24 cellular contexts compared by ENCODE assay signal in the genomic region with DNA sequence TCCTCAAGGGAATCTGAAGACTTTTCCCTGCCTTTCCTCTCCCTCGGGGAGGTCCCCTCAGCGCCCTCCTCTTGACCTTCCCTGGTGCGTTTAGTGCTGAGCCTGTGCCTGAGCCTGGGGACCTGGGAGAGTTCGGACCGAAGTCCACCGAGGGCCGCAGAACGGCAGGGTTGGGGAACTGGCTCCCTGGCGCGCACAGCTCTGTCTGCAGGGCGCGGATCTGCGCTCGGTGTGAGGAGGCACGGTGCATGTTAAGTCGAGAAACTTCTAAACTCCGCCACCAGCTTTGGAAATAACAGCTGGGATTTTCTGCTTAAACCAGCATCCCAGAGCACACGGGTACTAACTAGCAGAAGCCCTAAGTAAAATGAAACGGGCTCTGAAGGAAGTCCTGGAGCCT. TPM values are rescaled to one million over a fixed set of nuclear protein-coding genes. Genes with fewer than 3 reads are reported as not detected.
DNase-seq lines count a peak whose midpoint lies in the region; ATAC-seq, FAIRE-seq and TF ChIP-seq lines count a peak whose summit lies in the region.
"Had no signal": no experiment of that assay in that cellular context is flagged by ENCODE, and none has a peak within 500 bp of the region (broad histone marks: within the 10 kb centered on the region; RNA-seq: fewer than 3 reads in every experiment).

No MANE protein-coding gene starts in this region.

- POLR2A ChIA-PET in H1 (lab: Charles Lee; ENCODE audit: partially characterized antibody): no interaction called here

- no peaks in the 10 kb centered on the region for H3K79me2 ChIP-seq in H1 (ENCODE audit: control insufficient read depth in 1 of 2, insufficient read depth in 2 of 2, low read length in 2 of 2)

- H2BK120ac ChIP-seq in H1 (replicated peaks; ENCODE audit: low read depth, low read length): no peak overlapping the region

- peaks cover 0 to 1% of the 10 kb centered on the region in 2 experiments for H4K20me1 ChIP-seq in H1 (replicated peaks in 1 of 2; ENCODE audit: control insufficient read depth in 1 of 2, insufficient read depth in 2 of 2, low read length in 2 of 2)

- H3K4me2 ChIP-seq in H1 (ENCODE audit: insufficient read depth in 1 of 2, low read depth in 2 of 2, low read length in 2 of 2): no peak overlapping the region
- H3K4me2 ChIP-seq: A549, SK-N-SH had no signal

- H3K56ac ChIP-seq in H1 (replicated peaks; ENCODE audit: insufficient read length, low read depth, low read length): no peak overlapping the region

- H4K5ac ChIP-seq in H1 (ENCODE audit: insufficient read length, low read depth, low read length): no peak overlapping the region

- no peak for FAIRE-seq in H1 (lab: Jason Lieb, UNC)
- FAIRE-seq in urothelium cell line (lab: Jason Lieb, UNC): peak; percentile 23
- FAIRE-seq: A549, GM18507 had no signal

- no peak overlapping the region for H3K4me3 ChIP-seq in H1 (ENCODE audit: extremely low read depth in 1 of 4, insufficient read depth in 2 of 4, low read depth in 3 of 4, low read length in 4 of 4)
- H3K4me3 ChIP-seq: A549, HAP-1 had no signal

- no peak overlapping the region for H4K91ac ChIP-seq in H1 (replicated peaks; ENCODE audit: insufficient read length, low read length)

- H3K4me3 Mint-ChIP-seq in memory B cell (no peak overlapping the region), glutamatergic neuron (ENCODE audit: unreplicated experiment) (no peak overlapping the region)
- H3K4me3 Mint-ChIP-seq: CD4-positive, alpha-beta T cell had no signal

- H3K23ac ChIP-seq in H1 (ENCODE audit: insufficient read length): no peak overlapping the region

- no peak overlapping the region for H2AK5ac ChIP-seq in H1 (ENCODE audit: low read depth, low read length)

- H2BK15ac ChIP-seq in H1 (ENCODE audit: low read length): no peak overlapping the region

- H3K18ac ChIP-seq in H1 (ENCODE audit: extremely low read depth, low read length): no peak overlapping the region

- peaks cover 0 to 9% (median 0%) of the 10 kb centered on the region in 4 experiments; a peak in 3 of 7 replicates for H3K27me3 ChIP-seq in H1 (replicated peaks in 1 of 4; ENCODE audit: control insufficient read depth in 3 of 4, extremely low read depth in 1 of 4, insufficient read depth in 3 of 4, low read length in 3 of 4)
- H3K27me3 ChIP-seq: BE2C had no signal

- ATAC-seq in memory B cell (ENCODE audit: low read depth) (no peak), HG02571 (IDR thresholded peaks at IDR 0.05; ENCODE audit: unreplicated experiment) (no peak)
- ATAC-seq: A549, Panc1 had no signal

- WGBS in H1 (ENCODE audit: extremely low coverage in 1 of 2, insufficient coverage in 1 of 2, insufficient read length in 1 of 2, insufficient replicate concordance in 2 of 2, low coverage in 1 of 2, low lambda C conversion rate in 2 of 2, missing lambda C conversion rate in 1 of 2), 2 experiments: 92% methylated on average over 16 of the region's 19 CpGs; no CpG with 5 or more reads in 1 of the 2 experiments

- no peak for TF ChIP-seq RAD21 in H1 (IDR thresholded peaks at IDR 0.05 in 1 of 2, conservative IDR thresholded peaks at IDR 0.05 in 1 of 2; ENCODE audit: low read depth in 2 of 2, low read length in 2 of 2)

- H3K9me3 ChIP-seq in H1 (ENCODE audit: insufficient read depth in 2 of 2, low read depth in 1 of 2, low read length in 1 of 2): no peaks in the 10 kb centered on the region
- H3K9me3 ChIP-seq: A549, BE2C, HAP-1, SK-N-SH had no signal

- CTCF ChIA-PET in H1 (lab: Charles Lee; ENCODE audit: partially characterized antibody): interaction anchor here (0.8 to 1.5 kb wide), 2 partner anchors 18 to 42 kb away, joined by 4 read pairs; no protein-coding TSS in a partner anchor

- no peak overlapping the region; a peak in 1 of 7 replicates for H3K9ac ChIP-seq in H1 (replicated peaks in 1 of 4; ENCODE audit: extremely low read depth in 1 of 4, low read depth in 3 of 4, low read length in 3 of 4)
- H3K9ac ChIP-seq: SK-N-SH had no signal

- H3K14ac ChIP-seq in H1 (ENCODE audit: insufficient read length): no peak overlapping the region

- H3K27ac Mint-ChIP-seq in memory B cell (peak overlapping the region; percentile 68), glutamatergic neuron (ENCODE audit: unreplicated experiment) (no peak overlapping the region)
- H3K27ac Mint-ChIP-seq: CD4-positive, alpha-beta T cell had no signal

- H2BK12ac ChIP-seq in H1 (ENCODE audit: low read depth, low read length): 0 out of 2 replicates have a peak overlapping the region, but pooled peaks have one; percentile 9

- H4K8ac ChIP-seq in H1 (ENCODE audit: extremely low read depth, insufficient read depth, low read length): 0 out of 2 replicates have a peak overlapping the region, but pooled peaks have one; percentile 35

- H3K36me3 ChIP-seq in H1 (ENCODE audit: control insufficient read depth in 2 of 4, insufficient read depth in 4 of 4, low read length in 3 of 4): no peaks in the 10 kb centered on the region
- H3K36me3 ChIP-seq: BE2C, HAP-1 had no signal

- DNase-seq in D341Med (ENCODE audit: low spot score) (peak; percentile 25), H1 (ENCODE audit: low read depth in 1 of 2, low spot score in 2 of 2) (no peak), memory B cell (ENCODE audit: low spot score in 2 of 2) (no peak), urothelium cell line (ENCODE audit: low spot score) (no peak), nucleus accumbens (lab: John Stamatoyannopoulos, UW) (no peak), glutamatergic neuron (no peak)
- DNase-seq: BE2C; CD4-positive, alpha-beta T cell; COR-L47; GDM1; KG1; NCI-H1092; NCI-H1436; NCI-H187 treated with DMSO at 0.1 percent for 48 hours; NCI-H2107; NCI-H748 treated with DMSO at 0.1 percent for 48 hours; NK-92 treated with Interleukin-12 subunit alpha and Interleukin-12 subunit beta, amount 100 ng/mL, for 24 hours; SIG-M5; SK-N-SH had no signal

- TF ChIP-seq POLR2A in H1 (IDR thresholded peaks at IDR 0.05; ENCODE audit: control extremely low read depth in 1 of 2, low read depth in 2 of 2, low read length in 2 of 2): no peak

- no peaks in the 10 kb centered on the region for H3K79me1 ChIP-seq in H1 (ENCODE audit: low read depth, low read length)

- no peak for TF ChIP-seq EP300 in H1 (IDR thresholded peaks at IDR 0.05; ENCODE audit: borderline replicate concordance in 1 of 2, low read depth in 2 of 2, low read length in 2 of 2)

- H2BK20ac ChIP-seq in H1 (ENCODE audit: low read length): no peak overlapping the region

- H2AFZ ChIP-seq in H1 (ENCODE audit: low read length): no peak overlapping the region

- no peaks in the 10 kb centered on the region for H3K9me3 Mint-ChIP-seq in memory B cell
- H3K9me3 Mint-ChIP-seq in glutamatergic neuron (ENCODE audit: unreplicated experiment): peaks cover 4% of the 10 kb centered on the region
- H3K9me3 Mint-ChIP-seq: CD4-positive, alpha-beta T cell had no signal

- peaks cover 4% of the 10 kb centered on the region for H3K27me3 Mint-ChIP-seq in memory B cell
- peaks cover 17% of the 10 kb centered on the region for H3K27me3 Mint-ChIP-seq in glutamatergic neuron (ENCODE audit: unreplicated experiment)

- peaks cover 5% of the 10 kb centered on the region; the same call in 1 of the 2 replicates for H3K23me2 ChIP-seq in H1 (ENCODE audit: low read depth, low read length)

- H3K4me1 ChIP-seq in H1 (replicated peaks in 1 of 4; ENCODE audit: control insufficient read depth in 3 of 4, insufficient read depth in 4 of 4, low read length in 3 of 4): peaks cover 0 to 4% (median 1%) of the 10 kb centered on the region in 4 experiments; a peak in 2 of 7 replicates
- H3K4me1 ChIP-seq: A549 had no signal

- H3K4ac ChIP-seq in H1 (replicated peaks; ENCODE audit: insufficient read length, low read depth, low read length): no peak overlapping the region

- no peak overlapping the region for H3K27ac ChIP-seq in H1 (ENCODE audit: low read depth, low read length)
- H3K27ac ChIP-seq: A549 had no signal

- peaks cover 26% of the 10 kb centered on the region for H3K4me1 Mint-ChIP-seq in memory B cell
- peaks cover 7% of the 10 kb centered on the region for H3K4me1 Mint-ChIP-seq in glutamatergic neuron (ENCODE audit: low read depth, unreplicated experiment)

- no peak overlapping the region for H2BK5ac ChIP-seq in H1 (ENCODE audit: low read depth, low read length)

- TF ChIP-seq CTCF in H1 (IDR thresholded peaks at IDR 0.05; ENCODE audit: control extremely low read depth in 1 of 3, insufficient read depth in 1 of 3, low read depth in 1 of 3, low read length in 3 of 3) (no peak), glutamatergic neuron (IDR thresholded peaks at IDR 0.05; ENCODE audit: partially characterized antibody, unreplicated experiment) (no peak)

- H3K36me3 Mint-ChIP-seq in memory B cell: no peaks in the 10 kb centered on the region
- H3K36me3 Mint-ChIP-seq in glutamatergic neuron (ENCODE audit: unreplicated experiment): no peaks in the 10 kb centered on the region

TF ChIP-seq in H1, 55 proteins besides CTCF, POLR2A, EP300 and RAD21 (continues in another document):
- TF ChIP-seq SUZ12 (IDR thresholded peaks at IDR 0.05; ENCODE audit: low read length): no peak

RNA-seq across cellular contexts. Expression of a gene that starts 44.2 kb away (rescaled TPM):
- total RNA-seq in H1 (2021; fragmentation: NEBNext Ultra II Directional; extraction: Animal tissue kit (Norgen Biotek cat#: 25700)): 6.9 and 8.5 TPM in 2 replicates
- 15.1 and 20.2 TPM in 2 replicates for polyA plus RNA-seq in H1 (2011; rRNA removed)
- 9.7 TPM for polyA plus RNA-seq in H1 (2011; cell fraction: cytosol; rRNA removed)
- polyA plus RNA-seq in H1 (2011; cell fraction: nucleus; rRNA removed): 24.3 TPM
- 6.1 to 13.9 TPM (median 11.1 TPM) in 4 replicates for polyA plus RNA-seq in H1 (2012, experiment 1 of 2)
- 7.8 TPM for polyA plus RNA-seq in H1 (2012, experiment 2 of 2)
- 8.0 TPM for polyA plus RNA-seq in H1 (2013, experiment 1 of 2)
- 8.1 TPM for polyA plus RNA-seq in H1 (2013, experiment 2 of 2)
- polyA minus RNA-seq in H1 (2011; rRNA and poly(A)+ RNA removed): 13.6 and 20.2 TPM in 2 replicates
- polyA minus RNA-seq in H1 (2011; cell fraction: cytosol; rRNA and poly(A)+ RNA removed): 5.2 TPM
- polyA minus RNA-seq in H1 (2011; cell fraction: nucleus; rRNA and poly(A)+ RNA removed): 8.6 TPM
- total RNA-seq in glutamatergic neuron (ENCODE audit: unreplicated experiment): 30.5 TPM

RNA-seq across cellular contexts. Expression of a gene that starts 48.5 kb away (rescaled TPM):
- total RNA-seq in H1 (2021; fragmentation: NEBNext Ultra II Directional; extraction: Animal tissue kit (Norgen Biotek cat#: 25700)): 74.4 and 75.4 TPM in 2 replicates
- 52.2 and 53.5 TPM in 2 replicates for polyA plus RNA-seq in H1 (2011; rRNA removed)
- polyA plus RNA-seq in H1 (2011; cell fraction: cytosol; rRNA removed): 67.7 TPM
- 61.8 TPM for polyA plus RNA-seq in H1 (2011; cell fraction: nucleus; rRNA removed)
- polyA plus RNA-seq in H1 (2012, experiment 1 of 2): 46.4 to 63.1 TPM (median 53.1 TPM) in 4 replicates
- 41.2 TPM for polyA plus RNA-seq in H1 (2012, experiment 2 of 2)
- 73.4 TPM for polyA plus RNA-seq in H1 (2013, experiment 1 of 2)
- 71.8 TPM for polyA plus RNA-seq in H1 (2013, experiment 2 of 2)
- 118 and 148 TPM in 2 replicates for polyA minus RNA-seq in H1 (2011; rRNA and poly(A)+ RNA removed)
- polyA minus RNA-seq in H1 (2011; cell fraction: cytosol; rRNA and poly(A)+ RNA removed): 49.2 TPM
- polyA minus RNA-seq in H1 (2011; cell fraction: nucleus; rRNA and poly(A)+ RNA removed): 33.1 TPM
- 59.5 TPM for total RNA-seq in glutamatergic neuron (ENCODE audit: unreplicated experiment)
